ENCODE assay signal across 21 cellular contexts in the genomic region with DNA sequence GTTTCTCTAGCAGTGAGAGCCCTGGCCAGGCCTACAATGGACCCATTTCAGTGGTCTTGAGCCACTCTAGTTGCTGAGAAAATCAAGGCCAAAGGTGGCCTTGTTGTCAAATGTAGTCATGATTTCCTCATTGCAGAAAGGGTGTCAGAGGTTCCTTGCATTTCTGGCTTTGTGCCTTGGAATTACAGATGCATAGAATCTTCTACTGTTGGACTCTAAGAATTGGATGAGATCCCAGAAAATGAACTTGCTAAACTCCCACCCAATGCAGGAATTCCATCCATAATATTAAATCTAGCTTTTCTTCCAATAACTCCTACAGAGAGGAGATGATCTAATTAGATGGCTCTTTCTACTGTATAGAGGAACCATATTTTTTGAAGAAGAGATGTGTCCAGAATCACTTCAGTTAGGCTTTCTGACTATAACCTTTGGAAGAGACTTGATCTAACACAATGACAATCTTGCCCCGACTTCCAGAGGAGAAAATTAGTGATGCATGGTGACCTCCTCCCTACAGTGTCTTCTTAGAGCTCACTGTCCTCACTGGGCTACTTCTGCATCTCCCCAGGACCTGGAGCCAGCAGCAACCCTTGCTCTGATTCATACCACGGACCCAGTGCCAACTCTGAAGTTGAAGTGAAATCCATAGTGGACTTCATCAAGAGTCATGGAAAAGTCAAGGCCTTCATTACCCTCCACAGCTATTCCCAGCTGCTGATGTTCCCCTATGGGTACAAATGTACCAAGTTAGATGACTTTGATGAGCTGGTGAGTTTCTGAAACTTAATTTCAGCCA. TPM values are rescaled to one million over a fixed set of nuclear protein-coding genes. Genes with fewer than 3 reads are reported as not detected.
DNase-seq lines count a peak whose midpoint lies in the region; ATAC-seq and TF ChIP-seq lines count a peak whose summit lies in the region.
"Had no signal": no experiment of that assay in that cellular context is flagged by ENCODE, and none has a peak within 500 bp of the region (broad histone marks: within the 10 kb centered on the region; RNA-seq: fewer than 3 reads in every experiment).

No MANE protein-coding gene starts in this region.

- peak overlapping the region; percentile 41 for H3K27ac ChIP-seq in ACC112 (ENCODE audit: low read depth, low read length)

- H3K79me2 ChIP-seq in ACC112 (ENCODE audit: control insufficient read depth, insufficient read depth, low read length, unreplicated experiment): no peaks in the 10 kb centered on the region

- no peaks in the 10 kb centered on the region for H3K27me3 ChIP-seq in ACC112 (ENCODE audit: insufficient read depth, low read length)

- H3K9me3 Mint-ChIP-seq in brain: peaks cover 0 to 6% (median 5%) of the 10 kb centered on the region in 5 experiments
- H3K9me3 Mint-ChIP-seq in naive thymus-derived CD8-positive, alpha-beta T cell: peaks cover 0 to under 1% (median 0%) of the 10 kb centered on the region in 9 donors

- H3K4me3 ChIP-seq in ACC112 (ENCODE audit: low read depth, low read length): peak overlapping the region; percentile 37; the same call in 1 of the 2 replicates
- H3K4me3 ChIP-seq: heart left ventricle, left lung had no signal

- H3K4me3 Mint-ChIP-seq in brain: peak overlapping the region in 1 of 5 experiments; percentile 32
- no peak overlapping the region for H3K4me3 Mint-ChIP-seq in naive thymus-derived CD8-positive, alpha-beta T cell
- H3K4me3 Mint-ChIP-seq: neural crest cell, type B pancreatic cell had no signal

- H3K36me3 Mint-ChIP-seq in brain: no peaks in the 10 kb centered on the region
- no peaks in the 10 kb centered on the region for H3K36me3 Mint-ChIP-seq in naive thymus-derived CD8-positive, alpha-beta T cell

- DNase-seq in M059J (ENCODE audit: low read depth) (peak; percentile 62), kidney tubule cell (ENCODE audit: low spot score) (peak; percentile 24), cortex of kidney (lab: John Stamatoyannopoulos, UW) (no peak), HuH-7 (ENCODE audit: low spot score) (no peak), omental fat pad (ENCODE audit: low spot score) (no peak)
- no peak for DNase-seq in naive thymus-derived CD8-positive, alpha-beta T cell
- DNase-seq: ACHN; activated CD4-positive, alpha-beta T cell treated with anti-CD3 and anti-CD28 coated beads for 4 hours; activated T-cell treated with anti-CD3 and anti-CD28 coated beads for 4 hours; effector memory CD4-positive, alpha-beta T cell; heart left ventricle; left lung; NCI-H1105 treated with DMSO at 0.1 percent for 48 hours; NCI-H510A; T-helper 2 cell had no signal

- no peaks in the 10 kb centered on the region for H3K36me3 ChIP-seq in ACC112 (ENCODE audit: insufficient read depth, low read length)
- H3K36me3 ChIP-seq: heart left ventricle, left lung had no signal

- POLR2A ChIA-PET in naive thymus-derived CD8-positive, alpha-beta T cell (lab: Charles Lee): interaction anchor here (0.7 kb wide), 1 partner anchor 35 kb away, joined by 3 read pairs; no protein-coding TSS in a partner anchor

- no peak overlapping the region for H2AFZ ChIP-seq in ACC112 (ENCODE audit: low read length, unreplicated experiment)

- H3K4me1 Mint-ChIP-seq in brain: peaks cover 69% of the 10 kb centered on the region
- H3K4me1 Mint-ChIP-seq in naive thymus-derived CD8-positive, alpha-beta T cell: peaks cover 2 to 5% (median 3%) of the 10 kb centered on the region in 4 donors

- ATAC-seq in omental fat pad (ENCODE audit: low FRiP score): no peak
- ATAC-seq in naive thymus-derived CD8-positive, alpha-beta T cell: no peak
- ATAC-seq: Panc1 had no signal

- peak overlapping the region; percentile 41 to 100 (median 89) for H3K27ac Mint-ChIP-seq in brain
- peak overlapping the region in 1 of 10 donors; percentile 32 for H3K27ac Mint-ChIP-seq in naive thymus-derived CD8-positive, alpha-beta T cell

- no peaks in the 10 kb centered on the region for H3K27me3 Mint-ChIP-seq in brain
- H3K27me3 Mint-ChIP-seq in naive thymus-derived CD8-positive, alpha-beta T cell: peaks cover 0 to 9% (median 0%) of the 10 kb centered on the region in 5 donors
- H3K27me3 Mint-ChIP-seq: type B pancreatic cell had no signal

- H3K4me1 ChIP-seq in ACC112 (ENCODE audit: control insufficient read depth, insufficient read depth, low read length, unreplicated experiment): peaks cover 52% of the 10 kb centered on the region

- TF ChIP-seq CTCF in brain (conservative IDR thresholded peaks at IDR 0.05): no peak
- no peak for TF ChIP-seq CTCF in omental fat pad (IDR thresholded peaks at IDR 0.05)

RNA-seq across cellular contexts. Expression of a gene that starts 12.4 kb away (rescaled TPM):
- 0.17 and 3.0 TPM in 2 replicates for total RNA-seq in M059J (2014; rRNA removed; shearing (Covaris generic))
- 0.97 TPM for polyA plus RNA-seq in brain (ENCODE audit: insufficient read depth, low read depth, low replicate concordance)
- total RNA-seq in omental fat pad: under 1 TPM in 1 of 4 donors, not detected in 3; 0.88 TPM
- not detected for total RNA-seq in naive thymus-derived CD8-positive, alpha-beta T cell
- polyA plus RNA-seq in naive thymus-derived CD8-positive, alpha-beta T cell: not detected
- total RNA-seq: HepG2, left lung had no signal
- polyA plus RNA-seq: HepG2 had no signal

RNA-seq across cellular contexts. Expression of a gene that starts 13.9 kb away (rescaled TPM):
- total RNA-seq in M059J (2014; rRNA removed; shearing (Covaris generic)): 564 and 723 TPM in 2 replicates
- 0.34 TPM for polyA plus RNA-seq in brain (ENCODE audit: insufficient read depth, low read depth, low replicate concordance)
- total RNA-seq in omental fat pad: 1 to 10 TPM in 3 of 4 donors, not detected in 1; 3.0 to 9.7 (median 4.1) TPM
- total RNA-seq in naive thymus-derived CD8-positive, alpha-beta T cell: not detected
- polyA plus RNA-seq in naive thymus-derived CD8-positive, alpha-beta T cell: not detected

Comparison
In these comparisons a context has a peak if more than half of its experiments do, and no peak if none do; other contexts are left out.
1. DNase-seq: peak in M059J (single experiment) and kidney tubule cell (single experiment); none in cortex of kidney (single experiment), HuH-7 (single experiment), omental fat pad (single experiment) and naive thymus-derived CD8-positive, alpha-beta T cell (0 of 10).
2. RNA of a gene that starts 13.9 kb away (total RNA-seq): 564 to 723 TPM in M059J; 3.0 to 9.7 TPM in omental fat pad and not detected in naive thymus-derived CD8-positive, alpha-beta T cell; every median in the first group is over 10 times any median in the second.